16 cellular contexts compared by ENCODE assay signal in genomic region chr5:169875091-169875727, GRCh38.
DNase-seq lines count a peak whose midpoint lies in the region; ATAC-seq, FAIRE-seq and TF ChIP-seq lines count a peak whose summit lies in the region.
"Had no signal": no experiment of that assay in that cellular context is flagged by ENCODE, and none has a peak within 500 bp of the region (broad histone marks: within the 10 kb centered on the region; RNA-seq: fewer than 3 reads in every experiment).

No MANE protein-coding gene starts in this region.

- no peak for TF ChIP-seq POLR2A in GM12892 (IDR thresholded peaks at IDR 0.05; ENCODE audit: low read depth, low read length)
- no peak for TF ChIP-seq POLR2A in spleen (IDR thresholded peaks at IDR 0.05)

- peak overlapping the region in 6 of 8 donors; percentile 39 to 81 (median 63) for H3K27ac ChIP-seq in spleen

- intact Hi-C loops in left ventricle myocardium superior (cut with micrococcal nuclease) (no loop called here), spleen (cut with DNase I; ENCODE audit: low total_unique reads) (no loop called here)
- intact Hi-C loops in activated CD4-positive, alpha-beta memory T cell treated with anti-CD3 and anti-CD28 coated beads for 36 hours (cut with micrococcal nuclease), result no loop called here

- POLR2A ChIA-PET in activated CD4-positive, alpha-beta memory T cell treated with anti-CD3 and anti-CD28 coated beads for 36 hours (lab: Charles Lee), result no interaction called here

- H3K9ac ChIP-seq in adipocyte (ENCODE audit: low read length), result peak overlapping the region; percentile 64

- ATAC-seq in left ventricle myocardium superior, result peak; percentile 72
- ATAC-seq: K562 had no signal

- H3K36me3 ChIP-seq in adipocyte (ENCODE audit: control insufficient read depth, insufficient read depth, low read length, severe bottlenecking) (no peaks in the 10 kb centered on the region), spleen (peaks cover 0 to 47% (median 0%) of the 10 kb centered on the region in 6 donors)
- H3K36me3 ChIP-seq: stomach had no signal

- H3K4me1 Mint-ChIP-seq in activated CD4-positive, alpha-beta memory T cell treated with anti-CD3 and anti-CD28 coated beads for 36 hours (ENCODE audit: low read depth), result peaks cover 8% of the 10 kb centered on the region
- H3K4me1 Mint-ChIP-seq: activated CD4-positive, alpha-beta memory T cell treated with anti-CD3 and anti-CD28 coated beads, Interleukin-2, amount 10 ng/mL, durations not matched to agents 7 days and 5 days; activated naive CD4-positive, alpha-beta T cell treated with anti-CD3 and anti-CD28 coated beads, Interleukin-2, amount 10 ng/mL, durations not matched to agents 7 days and 5 days had no signal

- H3K4me1 ChIP-seq in adipocyte (ENCODE audit: control insufficient read depth, insufficient read depth, low read length) (peaks cover 59% of the 10 kb centered on the region), spleen (peaks cover 0 to 70% (median 24%) of the 10 kb centered on the region in 6 donors)

- H3K4me3 Mint-ChIP-seq in activated CD4-positive, alpha-beta memory T cell treated with anti-CD3 and anti-CD28 coated beads for 36 hours, result no peak overlapping the region
- H3K4me3 Mint-ChIP-seq: activated CD4-positive, alpha-beta memory T cell treated with anti-CD3 and anti-CD28 coated beads, Interleukin-2, amount 10 ng/mL, durations not matched to agents 7 days and 5 days; activated naive CD4-positive, alpha-beta T cell treated with anti-CD3 and anti-CD28 coated beads, Interleukin-2, amount 10 ng/mL, durations not matched to agents 7 days and 5 days had no signal

- no peaks in the 10 kb centered on the region for H3K9me3 Mint-ChIP-seq in activated CD4-positive, alpha-beta memory T cell treated with anti-CD3 and anti-CD28 coated beads for 36 hours
- H3K9me3 Mint-ChIP-seq: activated CD4-positive, alpha-beta memory T cell treated with anti-CD3 and anti-CD28 coated beads, Interleukin-2, amount 10 ng/mL, durations not matched to agents 7 days and 5 days; activated naive CD4-positive, alpha-beta T cell treated with anti-CD3 and anti-CD28 coated beads, Interleukin-2, amount 10 ng/mL, durations not matched to agents 7 days and 5 days had no signal

- TF ChIP-seq CTCF in spleen (IDR thresholded peaks at IDR 0.05 in 8 of 11, conservative IDR thresholded peaks at IDR 0.05 in 3 of 11), result no peak

- 50 to 83% (median 69%) methylated on average over 8 of the region's 8 CpGs for WGBS in spleen, 5 donors

- H3K4me3 ChIP-seq in adipocyte (ENCODE audit: low read length), result peak overlapping the region; percentile 38
- H3K4me3 ChIP-seq in spleen, result peak overlapping the region in 1 of 8 donors; percentile 15
- H3K4me3 ChIP-seq: K562, stomach had no signal

- CTCF ChIA-PET in activated CD4-positive, alpha-beta memory T cell treated with anti-CD3 and anti-CD28 coated beads for 36 hours (lab: Charles Lee), result no interaction called here

- FAIRE-seq in GM12892 (lab: Jason Lieb, UNC), result peak; percentile 5
- FAIRE-seq: GM12891, K562 had no signal

- H3K27me3 Mint-ChIP-seq in activated CD4-positive, alpha-beta memory T cell treated with anti-CD3 and anti-CD28 coated beads for 36 hours, result no peaks in the 10 kb centered on the region
- H3K27me3 Mint-ChIP-seq: activated CD4-positive, alpha-beta memory T cell treated with anti-CD3 and anti-CD28 coated beads, Interleukin-2, amount 10 ng/mL, durations not matched to agents 7 days and 5 days; activated naive CD4-positive, alpha-beta T cell treated with anti-CD3 and anti-CD28 coated beads, Interleukin-2, amount 10 ng/mL, durations not matched to agents 7 days and 5 days had no signal

- H3K27me3 ChIP-seq in adipocyte (replicated peaks; ENCODE audit: control insufficient read depth, insufficient read depth, low read length) (no peaks in the 10 kb centered on the region), spleen (replicated peaks in 1 of 7) (no peaks in the 10 kb centered on the region)
- H3K27me3 ChIP-seq: stomach had no signal

- no peak for DNase-seq in GM12892 (ENCODE audit: insufficient read length)
- DNase-seq in adipocyte (ENCODE audit: low read depth), result peak; percentile 76
- DNase-seq in left ventricle myocardium superior, result no peak
- no peak for DNase-seq in spleen
- DNase-seq in 8988T, result no peak
- DNase-seq in activated naive CD4-positive, alpha-beta T cell treated with anti-CD3 and anti-CD28 coated beads, Interleukin-2, amount 50 U/mL, for 16 hours, result no peak
- no peak for DNase-seq in activated CD4-positive, alpha-beta memory T cell treated with anti-CD3 and anti-CD28 coated beads for 36 hours
- no peak for DNase-seq in dermis blood vessel endothelial cell
- DNase-seq: activated CD4-positive, alpha-beta memory T cell treated with anti-CD3 and anti-CD28 coated beads, Interleukin-2, amount 10 ng/mL, durations not matched to agents 7 days and 5 days; activated naive CD4-positive, alpha-beta T cell treated with anti-CD3 and anti-CD28 coated beads, Interleukin-2, amount 10 ng/mL, durations not matched to agents 7 days and 5 days; DMS 273 treated with DMSO at 0.1 percent for 48 hours; NCI-H2029; stimulated activated CD4-positive, alpha-beta T cell treated with anti-CD3 and anti-CD28 coated beads, Interleukin-4, amount 100 ng/mL, for 4 hours; stomach had no signal

- H3K9me3 ChIP-seq in adipocyte (ENCODE audit: control insufficient read depth, low read length) (no peaks in the 10 kb centered on the region), spleen (no peaks in the 10 kb centered on the region)
- H3K9me3 ChIP-seq: stomach had no signal

- peaks cover 20% of the 10 kb centered on the region for H3K36me3 Mint-ChIP-seq in activated CD4-positive, alpha-beta memory T cell treated with anti-CD3 and anti-CD28 coated beads for 36 hours

- H3K27ac Mint-ChIP-seq in activated CD4-positive, alpha-beta memory T cell treated with anti-CD3 and anti-CD28 coated beads for 36 hours, result no peak overlapping the region
- H3K27ac Mint-ChIP-seq: activated CD4-positive, alpha-beta memory T cell treated with anti-CD3 and anti-CD28 coated beads, Interleukin-2, amount 10 ng/mL, durations not matched to agents 7 days and 5 days; activated naive CD4-positive, alpha-beta T cell treated with anti-CD3 and anti-CD28 coated beads, Interleukin-2, amount 10 ng/mL, durations not matched to agents 7 days and 5 days had no signal
